Comparison of ENCODE assay signal across 18 cellular contexts in genomic region chr17:78141437-78142112, GRCh38. TPM values are rescaled to one million over a fixed set of nuclear protein-coding genes. Genes with fewer than 3 reads are reported as not detected.
A peak's percentile ranks its signal among the peaks of the same experiment; 100 is the strongest.
DNase-seq lines count a peak whose midpoint lies in the region; ATAC-seq and TF ChIP-seq lines count a peak whose summit lies in the region.
"Had no signal": no experiment of that assay in that cellular context is flagged by ENCODE, and none has a peak within 500 bp of the region (broad histone marks: within the 10 kb centered on the region; RNA-seq: fewer than 3 reads in every experiment).

No MANE protein-coding gene starts in this region.

- no peaks in the 10 kb centered on the region for H3K36me3 ChIP-seq in right atrium auricular region
- no peaks in the 10 kb centered on the region for H3K36me3 ChIP-seq in vagina

- no peak overlapping the region for H3K27ac ChIP-seq in right atrium auricular region
- peak overlapping the region; percentile 91 for H3K27ac ChIP-seq in foreskin keratinocyte
- H3K27ac ChIP-seq in vagina = peak overlapping the region; percentile 83

- H3K9me3 ChIP-seq in right atrium auricular region (no peaks in the 10 kb centered on the region), vagina (no peaks in the 10 kb centered on the region)

- intact Hi-C loops in left cardiac atrium (cut with DNase I) (no loop called here), vagina (cut with DNase I) (no loop called here)

- H3K4me3 ChIP-seq in right atrium auricular region (no peak overlapping the region), vagina (no peak overlapping the region)

- no peak for ATAC-seq in left cardiac atrium
- no peak for ATAC-seq in foreskin keratinocyte
- no peak for ATAC-seq in left lobe of liver

- H3K4me1 ChIP-seq in right atrium auricular region (peaks cover 0 to 33% of the 10 kb centered on the region in 2 donors), foreskin keratinocyte (peaks cover 20% of the 10 kb centered on the region), vagina (peaks cover 56% of the 10 kb centered on the region)

- H3K27me3 ChIP-seq in right atrium auricular region (no peaks in the 10 kb centered on the region), foreskin keratinocyte (no peaks in the 10 kb centered on the region), vagina (no peaks in the 10 kb centered on the region)

- TF ChIP-seq CTCF in right atrium auricular region (IDR thresholded peaks at IDR 0.05) = no peak
- no peak for TF ChIP-seq CTCF in foreskin keratinocyte (conservative IDR thresholded peaks at IDR 0.05)
- no peak for TF ChIP-seq CTCF in vagina (IDR thresholded peaks at IDR 0.05)

- TF ChIP-seq POLR2A in vagina (IDR thresholded peaks at IDR 0.05) = no peak

- DNase-seq in left cardiac atrium = peak; percentile 26
- no peak for DNase-seq in right atrium auricular region (ENCODE audit: low spot score)
- peak in 1 of 2 donors; percentile 64 for DNase-seq in foreskin keratinocyte
- no peak for DNase-seq in vagina (ENCODE audit: extremely low spot score in 2 of 2)
- no peak for DNase-seq in left lobe of liver (ENCODE audit: low spot score)
- DNase-seq in NCI-H446 (lab: John Stamatoyannopoulos, UW) = no peak
- DNase-seq: amniotic stem cell; effector CD8-positive, alpha-beta T cell; head of caudate nucleus; NCI-H2107; OCI-M1; stimulated activated CD4-positive, alpha-beta T cell treated with anti-CD3 and anti-CD28 coated beads, Interleukin-4, amount 100 ng/mL, for 24 hours had no signal

RNA-seq across cellular contexts. Expression of gene C17orf99, which starts 4.6 kb away (rescaled TPM):
- total RNA-seq in left cardiac atrium (not detected), right atrium auricular region (not detected), foreskin keratinocyte (0.18 and 0.24 TPM in 2 replicates), vagina (not detected), left lobe of liver (not detected)
- polyA plus RNA-seq in foreskin keratinocyte = 0.22 TPM in 1 of 2 replicates, not detected in the other
- total RNA-seq: activated CD8-positive, alpha-beta memory T cell treated with anti-CD3 and anti-CD28 coated beads for 36 hours; Daoy; LHCN-M2; T-helper 2 cell treated with Interferon-gamma antibody and Interleukin-4, amounts not matched to agents 100 ng/mL and 5 ng/mL, for 36 hours had no signal
- polyA plus RNA-seq: AG04450, liver had no signal

RNA-seq across cellular contexts. Expression of gene TMC8, which starts 11.0 kb away (rescaled TPM):
- total RNA-seq in left cardiac atrium (1 to 10 TPM; 3.8 to 4.3 TPM), right atrium auricular region (1 to 10 TPM; 1.0 to 2.6 TPM), foreskin keratinocyte (0.11 and 0.14 TPM in 2 replicates), vagina (24.6 TPM), left lobe of liver (3.9 TPM)
- polyA plus RNA-seq in foreskin keratinocyte = 0.07 and 0.16 TPM in 2 replicates
- total RNA-seq: Daoy, LHCN-M2 had no signal
- polyA plus RNA-seq: AG04450 had no signal

RNA-seq across cellular contexts. Expression of gene TMC6, which starts 13.0 kb away (rescaled TPM):
- total RNA-seq in left cardiac atrium = 10 to 100 TPM; 24.9 to 32.0 TPM
- 10 to 100 TPM in 1 of 2 donors, 1 to 10 TPM in 1; 7.5 to 41.3 TPM for total RNA-seq in right atrium auricular region
- total RNA-seq in foreskin keratinocyte = 14.3 and 23.7 TPM in 2 replicates
- 13.8 and 25.6 TPM in 2 replicates for polyA plus RNA-seq in foreskin keratinocyte
- 64.8 TPM for total RNA-seq in vagina
- total RNA-seq in left lobe of liver = 14.6 TPM

RNA-seq across cellular contexts. Expression of gene SYNGR2, which starts 26.8 kb away (rescaled TPM):
- total RNA-seq in left cardiac atrium (10 to 100 TPM; 73.4 to 84.5 TPM), right atrium auricular region (100 to 1,000 TPM in 1 of 2 donors, 10 to 100 TPM in 1; 52.8 to 129 TPM), foreskin keratinocyte (30.3 and 48.0 TPM in 2 replicates), vagina (82.3 TPM), left lobe of liver (44.1 TPM)
- 60.8 and 111 TPM in 2 replicates for polyA plus RNA-seq in foreskin keratinocyte

RNA-seq across cellular contexts. Expression of gene TK1, which starts 45.3 kb away (rescaled TPM):
- total RNA-seq in left cardiac atrium (1 to 10 TPM; 1.8 to 7.7 TPM), right atrium auricular region (1 to 10 TPM; 2.2 TPM), foreskin keratinocyte (80.9 and 109 TPM in 2 replicates), vagina (3.7 TPM), left lobe of liver (2.6 TPM)
- polyA plus RNA-seq in foreskin keratinocyte = 169 and 180 TPM in 2 replicates

Comparison
In these comparisons a context has a peak if more than half of its experiments do, and no peak if none do; other contexts are left out.
1. H3K27ac ChIP-seq: peak in foreskin keratinocyte (single experiment) and vagina (single experiment); none in right atrium auricular region (0 of 2).